1 cellular context compared by ENCODE assay signal in the genomic region with DNA sequence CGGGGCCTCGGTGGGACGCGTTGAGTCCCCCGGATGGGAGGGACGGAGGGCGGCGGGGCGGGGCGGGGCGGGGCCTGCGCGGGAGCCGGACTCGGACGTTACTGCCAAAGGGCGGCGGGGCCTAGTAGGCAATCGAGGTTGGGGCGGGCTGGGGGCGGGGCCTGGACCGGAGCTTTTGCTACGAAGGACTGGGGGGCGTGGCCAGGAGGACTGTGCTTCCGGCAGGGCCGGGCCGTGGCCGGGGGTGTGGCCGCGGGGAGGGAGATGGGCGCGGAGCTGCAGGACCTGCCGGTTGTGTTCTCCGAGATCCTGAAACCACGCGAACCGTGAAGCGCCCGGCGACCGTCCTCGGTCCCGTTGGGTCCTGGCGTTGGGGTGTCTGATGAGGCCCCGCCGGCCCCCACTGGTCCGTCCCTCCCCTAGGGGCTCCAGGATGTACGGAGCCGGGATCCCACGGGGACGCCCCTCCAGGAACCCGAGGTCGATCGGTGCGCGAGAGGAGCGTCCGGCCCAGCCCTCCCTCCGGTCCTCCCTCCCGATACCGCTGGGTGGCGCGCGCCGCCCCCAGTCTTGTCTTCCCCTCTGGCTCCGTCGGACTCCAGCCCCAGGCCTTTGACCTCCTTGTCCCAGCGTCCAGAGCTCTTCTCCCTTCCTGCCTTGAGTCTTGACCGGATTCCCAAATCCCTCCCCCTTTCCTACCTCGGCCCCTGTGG.
TF ChIP-seq lines count a peak whose summit lies in the region.

No MANE protein-coding gene starts in this region.

TF ChIP-seq in HCT116, 20 proteins besides CTCF, POLR2A, EP300 and RAD21:
- TF ChIP-seq, protein P1, sequence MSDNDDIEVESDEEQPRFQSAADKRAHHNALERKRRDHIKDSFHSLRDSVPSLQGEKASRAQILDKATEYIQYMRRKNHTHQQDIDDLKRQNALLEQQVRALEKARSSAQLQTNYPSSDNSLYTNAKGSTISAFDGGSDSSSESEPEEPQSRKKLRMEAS (IDR thresholded peaks at IDR 0.05), result peak; percentile 40; the same call in 1 of the 2 replicates
- TF ChIP-seq ZNF274 (IDR thresholded peaks at IDR 0.05; ENCODE audit: low read depth, low read length) (no peak), EZH2phosphoT487 (IDR thresholded peaks at IDR 0.05; ENCODE audit: borderline replicate concordance) (no peak), FOSL1 (IDR thresholded peaks at IDR 0.05; ENCODE audit: low read depth) (no peak), EZH2 (IDR thresholded peaks at IDR 0.05) (no peak), POLR2AphosphoS5 (IDR thresholded peaks at IDR 0.05; ENCODE audit: low read depth, low read length) (peak; percentile 92)
TF ChIP-seq in HCT116: peak in this region for 2.
